In the genomic region with DNA sequence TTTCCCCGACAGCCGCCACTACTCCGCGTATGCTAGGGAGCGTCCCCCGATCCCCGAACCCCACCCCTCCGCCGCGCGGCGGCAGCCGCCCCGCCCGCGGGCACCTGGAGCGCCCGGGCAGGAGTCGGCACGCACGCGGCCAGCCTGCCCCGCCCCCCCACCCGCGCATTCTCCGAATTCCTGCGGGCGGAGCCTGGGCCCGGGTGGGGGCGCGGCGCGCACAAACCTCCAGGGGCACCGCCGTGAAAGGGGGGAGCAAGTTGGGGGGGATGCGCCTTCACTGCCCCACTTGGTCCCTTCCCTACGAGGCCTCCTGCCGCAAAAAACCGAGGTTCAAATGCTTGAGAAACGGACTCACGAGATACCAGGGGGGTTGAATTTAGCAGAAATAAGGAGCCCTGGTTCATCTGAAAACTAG, we compare ENCODE assay signal across 8 cellular contexts. TPM values are rescaled to one million over a fixed set of nuclear protein-coding genes. Genes with fewer than 3 reads are reported as not detected.
DNase-seq lines count a peak whose midpoint lies in the region; ATAC-seq and TF ChIP-seq lines count a peak whose summit lies in the region.

No MANE protein-coding gene starts in this region.

- DNase-seq in activated B cell treated with CpG ODN at 0.5 μM for 24 hours (no peak), epithelial cell of prostate (ENCODE audit: low read depth, low spot score) (no peak), Karpas-422 (no peak)
- DNase-seq in naive thymus-derived CD4-positive, alpha-beta T cell, result peak in 4 of 9 donors; percentile 8 to 21 (median 10)

- H3K27ac Mint-ChIP-seq in activated B cell treated with CpG ODN at 0.5 μM for 24 hours, result no peak overlapping the region
- peak overlapping the region in 2 of 9 donors; percentile 28 to 56 for H3K27ac Mint-ChIP-seq in naive thymus-derived CD4-positive, alpha-beta T cell

- no peaks in the 10 kb centered on the region for H3K27me3 ChIP-seq in naive thymus-derived CD4-positive, alpha-beta T cell (ENCODE audit: control insufficient read depth in 2 of 2, insufficient read depth in 2 of 2, low read length in 2 of 2)
- no peaks in the 10 kb centered on the region for H3K27me3 ChIP-seq in Karpas-422 (ENCODE audit: low read length)

- no peak for TF ChIP-seq CTCF in HEK293 (tag by site-specific recombination; IDR thresholded peaks at IDR 0.05)
- no peak for TF ChIP-seq CTCF in activated B cell treated with CpG ODN at 0.5 μM for 24 hours (IDR thresholded peaks at IDR 0.05)

- H3K36me3 Mint-ChIP-seq in activated B cell treated with CpG ODN at 0.5 μM for 24 hours (ENCODE audit: low read depth), result no peaks in the 10 kb centered on the region
- peaks cover 0 to 3% (median 0%) of the 10 kb centered on the region in 5 donors for H3K36me3 Mint-ChIP-seq in naive thymus-derived CD4-positive, alpha-beta T cell

- intact Hi-C loops in activated B cell treated with CpG ODN at 0.5 μM for 24 hours (cut with micrococcal nuclease), result no loop called here
- intact Hi-C loops in naive thymus-derived CD4-positive, alpha-beta T cell (cut with micrococcal nuclease), result loop anchor here in 1 of 2 donors (5.0 to 10.0 kb wide), 2 partner anchors 204 to 1068 kb away; a partner anchor contains a TSS

- peak; percentile 6 for ATAC-seq in activated B cell treated with CpG ODN at 0.5 μM for 24 hours (ENCODE audit: low read depth)
- no peak for ATAC-seq in naive thymus-derived CD4-positive, alpha-beta T cell
- ATAC-seq in GM18873 (IDR thresholded peaks at IDR 0.05; ENCODE audit: low FRiP score, unreplicated experiment), result no peak
- ATAC-seq in GM18861 (IDR thresholded peaks at IDR 0.05; ENCODE audit: unreplicated experiment), result no peak
- no peak for ATAC-seq in HG02884 (IDR thresholded peaks at IDR 0.05; ENCODE audit: unreplicated experiment)

- no peaks in the 10 kb centered on the region for H3K9me3 Mint-ChIP-seq in activated B cell treated with CpG ODN at 0.5 μM for 24 hours
- H3K9me3 Mint-ChIP-seq in naive thymus-derived CD4-positive, alpha-beta T cell, result no peaks in the 10 kb centered on the region

- POLR2A ChIA-PET in HEK293 (lab: Yijun Ruan, JAX), result interaction anchor here (0.6 to 3.7 kb wide), 9 partner anchors 8 to 222 kb away, joined by 3 to 31 read pairs (median 16); a partner anchor contains a TSS
- POLR2A ChIA-PET in activated B cell treated with CpG ODN at 0.5 μM for 24 hours (lab: Charles Lee), result interaction anchor here (0.6 to 2.8 kb wide), 3 partner anchors 26 to 197 kb away, joined by 4 to 15 read pairs (median 8); no protein-coding TSS in a partner anchor
- POLR2A ChIA-PET in naive thymus-derived CD4-positive, alpha-beta T cell (lab: Charles Lee), result interaction anchor here (0.6 to 9.2 kb wide), 4 partner anchors 71 to 82 kb away, joined by 3 to 76 read pairs (median 3); a partner anchor contains a TSS

- no peaks in the 10 kb centered on the region for H3K79me2 ChIP-seq in Karpas-422 (ENCODE audit: low read length)

- H3K4me3 Mint-ChIP-seq in activated B cell treated with CpG ODN at 0.5 μM for 24 hours, result peak overlapping the region; percentile 63
- peak overlapping the region in 9 of 10 donors; percentile 52 to 83 (median 73) for H3K4me3 Mint-ChIP-seq in naive thymus-derived CD4-positive, alpha-beta T cell

- H3K9me3 ChIP-seq in HEK293 (ENCODE audit: control insufficient read depth, insufficient read depth, low read depth, low read length) (no peaks in the 10 kb centered on the region), Karpas-422 (ENCODE audit: low read length) (no peaks in the 10 kb centered on the region)
- no peaks in the 10 kb centered on the region for H3K9me3 ChIP-seq in naive thymus-derived CD4-positive, alpha-beta T cell (ENCODE audit: control insufficient read depth in 2 of 3, low read length in 3 of 3)

- H3K36me3 ChIP-seq in HEK293 (ENCODE audit: control insufficient read depth in 2 of 2, insufficient read depth in 1 of 2, low read length in 2 of 2) (peaks cover 0 to 12% of the 10 kb centered on the region in 2 experiments; a peak in 2 of 3 replicates), Karpas-422 (ENCODE audit: insufficient read depth, low read length) (no peaks in the 10 kb centered on the region)
- peaks cover 0 to 5% (median 0%) of the 10 kb centered on the region in 3 experiments for H3K36me3 ChIP-seq in naive thymus-derived CD4-positive, alpha-beta T cell (ENCODE audit: control insufficient read depth in 2 of 3, insufficient read depth in 3 of 3, low read length in 3 of 3)

- no peak overlapping the region for H3K9ac ChIP-seq in Karpas-422 (ENCODE audit: low read length)

- H3K9me2 ChIP-seq in Karpas-422 (replicated peaks; ENCODE audit: insufficient read depth, low read length), result no peaks in the 10 kb centered on the region

- peaks cover 33% of the 10 kb centered on the region for H3K4me1 ChIP-seq in HEK293 (ENCODE audit: control insufficient read depth, insufficient read depth, low read length)
- H3K4me1 ChIP-seq in naive thymus-derived CD4-positive, alpha-beta T cell (ENCODE audit: control insufficient read depth in 2 of 2, insufficient read depth in 2 of 2, low read length in 2 of 2), result peaks cover 0 to 8% of the 10 kb centered on the region in 2 donors
- peaks cover 15% of the 10 kb centered on the region for H3K4me1 ChIP-seq in Karpas-422 (ENCODE audit: low read length)

- H3K4me3 ChIP-seq in HEK293 (ENCODE audit: low read depth, low read length) (peak overlapping the region; percentile 77), Karpas-422 (ENCODE audit: low read length) (no peak overlapping the region)
- peak overlapping the region; percentile 76 for H3K4me3 ChIP-seq in naive thymus-derived CD4-positive, alpha-beta T cell (ENCODE audit: low read length)

- CTCF ChIA-PET in HEK293 (lab: Yijun Ruan, JAX), result interaction anchor here (0.6 to 17.9 kb wide), 5 partner anchors 6 to 105 kb away, joined by 3 to 469 read pairs (median 23); a partner anchor contains a TSS
- CTCF ChIA-PET in activated B cell treated with CpG ODN at 0.5 μM for 24 hours (lab: Charles Lee), result interaction anchor here (3.2 to 9.7 kb wide), 3 partner anchors 14 to 79 kb away, joined by 20 to 284 read pairs (median 22); a partner anchor contains a TSS
- CTCF ChIA-PET in naive thymus-derived CD4-positive, alpha-beta T cell (lab: Charles Lee), result interaction anchor here (0.5 to 9.4 kb wide), 6 partner anchors 6 to 410 kb away, joined by 3 to 264 read pairs (median 36); a partner anchor contains a TSS

- no peak overlapping the region for H2AFZ ChIP-seq in Karpas-422 (ENCODE audit: low read length)

- no peaks in the 10 kb centered on the region; the same call in 1 of the 2 replicates for H4K20me1 ChIP-seq in Karpas-422 (ENCODE audit: insufficient read depth, low read depth, low read length)

- no peak overlapping the region for H3K4me2 ChIP-seq in Karpas-422 (ENCODE audit: low read depth, low read length, poor library complexity, severe bottlenecking)

- peaks cover 10% of the 10 kb centered on the region for H3K27me3 Mint-ChIP-seq in activated B cell treated with CpG ODN at 0.5 μM for 24 hours
- H3K27me3 Mint-ChIP-seq in naive thymus-derived CD4-positive, alpha-beta T cell, result peaks cover 0 to 29% (median 0%) of the 10 kb centered on the region in 5 donors

- peak overlapping the region; percentile 19; the same call in 1 of the 2 replicates for H3K27ac ChIP-seq in HEK293 (ENCODE audit: extremely low read depth, low read depth, low read length)
- H3K27ac ChIP-seq in epithelial cell of prostate, result peak overlapping the region; percentile 100
- H3K27ac ChIP-seq in naive thymus-derived CD4-positive, alpha-beta T cell (ENCODE audit: low read depth, low read length), result no peak overlapping the region
- H3K27ac ChIP-seq in Karpas-422 (ENCODE audit: low read length), result no peak overlapping the region

- peaks cover 12% of the 10 kb centered on the region for H3K4me1 Mint-ChIP-seq in activated B cell treated with CpG ODN at 0.5 μM for 24 hours
- H3K4me1 Mint-ChIP-seq in naive thymus-derived CD4-positive, alpha-beta T cell, result peaks cover 0 to 12% (median 9%) of the 10 kb centered on the region in 7 donors

TF ChIP-seq in HEK293, 187 proteins besides CTCF, POLR2A, EP300 and RAD21 (continues in another document):
- no peak for TF ChIP-seq ZNF239 (tag by site-specific recombination; IDR thresholded peaks at IDR 0.05)

RNA-seq across cellular contexts. Expression of a gene that starts 1.7 kb away (rescaled TPM):
- 0.29 and 0.67 TPM in 2 replicates for total RNA-seq in activated B cell treated with CpG ODN at 0.5 μM for 24 hours
- total RNA-seq in naive thymus-derived CD4-positive, alpha-beta T cell, result 1 to 10 TPM in 3 of 5 experiments, under 1 TPM in 2; 0.49 to 3.2 (median 1.4) TPM
- polyA plus RNA-seq in naive thymus-derived CD4-positive, alpha-beta T cell, result 1 to 10 TPM; 1.6 to 2.3 TPM
- not detected in 2 replicates for total RNA-seq in Karpas-422 (2014; rRNA removed; shearing (Covaris generic); ENCODE audit: low replicate concordance)

RNA-seq across cellular contexts. Expression of a gene that starts 23.8 kb away (rescaled TPM):
- total RNA-seq in activated B cell treated with CpG ODN at 0.5 μM for 24 hours, result 28.4 and 33.2 TPM in 2 replicates
- total RNA-seq in naive thymus-derived CD4-positive, alpha-beta T cell, result 10 to 100 TPM; 27.1 to 50.7 (median 38.8) TPM
- polyA plus RNA-seq in naive thymus-derived CD4-positive, alpha-beta T cell, result 10 to 100 TPM; 41.3 to 45.0 TPM
- total RNA-seq in Karpas-422 (2014; rRNA removed; shearing (Covaris generic); ENCODE audit: low replicate concordance), result 45.9 and 52.4 TPM in 2 replicates

RNA-seq across cellular contexts. Expression of a gene that starts 29.3 kb away (rescaled TPM):
- 13.5 and 14.0 TPM in 2 replicates for total RNA-seq in activated B cell treated with CpG ODN at 0.5 μM for 24 hours
- 10 to 100 TPM; 10.9 to 20.5 (median 12.1) TPM for total RNA-seq in naive thymus-derived CD4-positive, alpha-beta T cell
- polyA plus RNA-seq in naive thymus-derived CD4-positive, alpha-beta T cell, result 1 to 10 TPM; 5.7 to 8.1 TPM
- 21.6 and 43.2 TPM in 2 replicates for total RNA-seq in Karpas-422 (2014; rRNA removed; shearing (Covaris generic); ENCODE audit: low replicate concordance)

RNA-seq across cellular contexts. Expression of a gene that starts 51.5 kb away (rescaled TPM):
- total RNA-seq in activated B cell treated with CpG ODN at 0.5 μM for 24 hours, result 75.3 and 96.5 TPM in 2 replicates
- 10 to 100 TPM; 24.9 to 82.8 (median 34.2) TPM for total RNA-seq in naive thymus-derived CD4-positive, alpha-beta T cell
- 10 to 100 TPM; 61.8 to 64.5 TPM for polyA plus RNA-seq in naive thymus-derived CD4-positive, alpha-beta T cell
- 116 and 152 TPM in 2 replicates for total RNA-seq in Karpas-422 (2014; rRNA removed; shearing (Covaris generic); ENCODE audit: low replicate concordance)

RNA-seq across cellular contexts. Expression of a gene that starts 54.0 kb away (rescaled TPM):
- 53.3 and 67.5 TPM in 2 replicates for total RNA-seq in activated B cell treated with CpG ODN at 0.5 μM for 24 hours
- total RNA-seq in naive thymus-derived CD4-positive, alpha-beta T cell, result 10 to 100 TPM; 19.2 to 69.1 (median 32.8) TPM
- 10 to 100 TPM; 53.6 to 74.2 TPM for polyA plus RNA-seq in naive thymus-derived CD4-positive, alpha-beta T cell
- 65.4 and 67.1 TPM in 2 replicates for total RNA-seq in Karpas-422 (2014; rRNA removed; shearing (Covaris generic); ENCODE audit: low replicate concordance)

Comparison
In these comparisons a context has a peak if more than half of its experiments do, and no peak if none do; other contexts are left out.
1. H3K27ac ChIP-seq: peak in HEK293 (single experiment) and epithelial cell of prostate (single experiment); none in naive thymus-derived CD4-positive, alpha-beta T cell (single experiment) and Karpas-422 (single experiment).